ENCODE assay signal across 22 cellular contexts in the genomic region with DNA sequence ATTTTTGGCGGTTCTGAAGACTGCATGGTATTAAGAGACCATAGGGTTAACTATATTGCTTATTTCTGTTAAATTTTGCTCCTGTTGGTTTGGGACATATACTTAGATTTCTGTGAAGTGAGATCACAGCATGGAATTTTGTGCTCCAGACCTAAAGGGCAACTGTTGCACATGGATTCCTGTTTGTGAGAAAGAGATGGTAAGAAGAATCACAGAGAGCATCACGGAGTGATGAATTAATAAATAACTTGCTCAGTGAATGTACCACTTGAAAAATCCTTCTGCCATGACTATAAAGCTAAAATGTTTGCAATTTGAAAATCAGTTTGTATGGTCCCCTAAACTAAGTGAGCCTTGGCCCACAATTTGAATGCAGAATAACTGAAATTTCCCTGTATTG. TPM values are rescaled to one million over a fixed set of nuclear protein-coding genes. Genes with fewer than 3 reads are reported as not detected.
DNase-seq lines count a peak whose midpoint lies in the region; ATAC-seq and TF ChIP-seq lines count a peak whose summit lies in the region.
"Had no signal": no experiment of that assay in that cellular context is flagged by ENCODE, and none has a peak within 500 bp of the region (broad histone marks: within the 10 kb centered on the region; RNA-seq: fewer than 3 reads in every experiment).

No MANE protein-coding gene starts in this region.

- no peak for ATAC-seq in IMR-90 (ENCODE audit: low read depth)
- no peak for ATAC-seq in lower lobe of right lung
- ATAC-seq: GM12878 had no signal

- H3K56ac ChIP-seq in IMR-90 (ENCODE audit: extremely low read depth, insufficient read depth, low read length) = no peak overlapping the region

- H3K4me3 ChIP-seq in IMR-90 (ENCODE audit: insufficient read depth, low read depth, low read length) = no peak overlapping the region
- H3K4me3 ChIP-seq in dorsolateral prefrontal cortex = peak overlapping the region in 2 of 59 donors; percentile 4
- H3K4me3 ChIP-seq in mesenchymal stem cell (ENCODE audit: insufficient read depth in 1 of 2, low read depth in 1 of 2, low read length in 2 of 2) = no peak overlapping the region
- no peak overlapping the region for H3K4me3 ChIP-seq in lower lobe of right lung
- no peak overlapping the region for H3K4me3 ChIP-seq in effector memory CD4-positive, alpha-beta T cell (ENCODE audit: insufficient read depth, low read depth, low read length, poor library complexity, severe bottlenecking)
- H3K4me3 ChIP-seq: GM12878, GM23248, HAP-1, Peyer's patch, SJCRH30 had no signal

- dilution Hi-C loops in IMR-90 (cut with HindIII; ENCODE audit: low sequenced_read_pairs, unreplicated experiment) = no loop called here

- no peak overlapping the region for H2AFZ ChIP-seq in IMR-90 (replicated peaks; ENCODE audit: low read length, poor library complexity)
- H2AFZ ChIP-seq in mesenchymal stem cell (ENCODE audit: low read depth, low read length) = no peak overlapping the region
- H2AFZ ChIP-seq: GM23248 had no signal

- H3K9ac ChIP-seq in IMR-90 (ENCODE audit: low read depth, low read length) = no peak overlapping the region
- H3K9ac ChIP-seq in mesenchymal stem cell (ENCODE audit: low read length) = no peak overlapping the region
- H3K9ac ChIP-seq: GM23248 had no signal

- H3K79me1 ChIP-seq in IMR-90 (ENCODE audit: low read depth in 1 of 2, low read length in 2 of 2) (peaks cover 21 to 68% of the 10 kb centered on the region in 2 experiments; a peak in 3 of 4 replicates), mesenchymal stem cell (replicated peaks; ENCODE audit: low read length, poor library complexity, severe bottlenecking) (peaks cover 18% of the 10 kb centered on the region)

- H3K23ac ChIP-seq in IMR-90 (ENCODE audit: low read depth, low read length) (no peak overlapping the region), mesenchymal stem cell (ENCODE audit: low read length in 2 of 2) (no peak overlapping the region)

- H4K5ac ChIP-seq in IMR-90 (ENCODE audit: low read depth, low read length) = no peak overlapping the region

- no peak for TF ChIP-seq POLR2A in IMR-90 (IDR thresholded peaks at IDR 0.05; ENCODE audit: low read depth, low read length)

- H3K4ac ChIP-seq in IMR-90 (ENCODE audit: low read depth, low read length) (no peak overlapping the region), mesenchymal stem cell (ENCODE audit: low read depth in 1 of 2, low read length in 2 of 2) (no peak overlapping the region)

- H3K9me1 ChIP-seq in IMR-90 (ENCODE audit: insufficient read depth, low read length) = peaks cover 2% of the 10 kb centered on the region; the same call in 1 of the 2 replicates

- CTCF ChIA-PET in IMR-90 (lab: Yijun Ruan, JAX) = interaction anchor here (0.8 kb wide), 1 partner anchor 9 kb away, joined by 3 read pairs; no protein-coding TSS in a partner anchor

- H2BK12ac ChIP-seq in mesenchymal stem cell (ENCODE audit: low read length in 2 of 2) = no peak overlapping the region

- H3K27ac ChIP-seq in IMR-90 (ENCODE audit: insufficient read depth, low read length) (no peak overlapping the region), dorsolateral prefrontal cortex (peak overlapping the region in 36 of 59 donors; percentile 7 to 95 (median 44)), mesenchymal stem cell (ENCODE audit: low read length, poor library complexity, severe bottlenecking) (peak overlapping the region; percentile 57), lower lobe of right lung (no peak overlapping the region)
- H3K27ac ChIP-seq in effector memory CD4-positive, alpha-beta T cell (ENCODE audit: insufficient read depth, low read length, poor library complexity, severe bottlenecking) = no peak overlapping the region
- H3K27ac ChIP-seq: GM23248, Peyer's patch, SJCRH30 had no signal

- H3K4me2 ChIP-seq in IMR-90 (ENCODE audit: low read depth, low read length) (no peak overlapping the region), mesenchymal stem cell (ENCODE audit: low read length, poor library complexity, severe bottlenecking) (no peak overlapping the region)

- no peak overlapping the region for H2BK20ac ChIP-seq in IMR-90 (ENCODE audit: low read depth, low read length)

- no peak overlapping the region for H2AK9ac ChIP-seq in IMR-90 (replicated peaks; ENCODE audit: low read depth, low read length, poor library complexity)

- H2BK15ac ChIP-seq in IMR-90 (ENCODE audit: low read depth, low read length) (no peak overlapping the region), mesenchymal stem cell (ENCODE audit: low read depth, poor library complexity, severe bottlenecking) (no peak overlapping the region)

- H3K18ac ChIP-seq in IMR-90 (ENCODE audit: low read depth, low read length) = no peak overlapping the region
- no peak overlapping the region for H3K18ac ChIP-seq in mesenchymal stem cell (ENCODE audit: low read depth in 1 of 2, low read length in 2 of 2)

- BruUV-seq in IMR-90 (replicated peaks; lab: Mats Ljungman, UMichigan) = no TSS peak

- H3K4me1 ChIP-seq in IMR-90 (ENCODE audit: control insufficient read depth, insufficient read depth, low read length) (peaks cover 2% of the 10 kb centered on the region; the same call in 1 of the 2 replicates), mesenchymal stem cell (ENCODE audit: control insufficient read depth, insufficient read depth, low read depth, low read length) (peaks cover 3% of the 10 kb centered on the region), lower lobe of right lung (peaks cover 21% of the 10 kb centered on the region)
- H3K4me1 ChIP-seq in effector memory CD4-positive, alpha-beta T cell (ENCODE audit: control insufficient read depth, insufficient read depth, low read length, poor library complexity, severe bottlenecking) = peaks cover 9% of the 10 kb centered on the region
- H3K4me1 ChIP-seq: BE2C had no signal

- H4K91ac ChIP-seq in IMR-90 (ENCODE audit: insufficient read depth, low read depth, low read length) (no peak overlapping the region), mesenchymal stem cell (ENCODE audit: low read length) (no peak overlapping the region)

- H2AK5ac ChIP-seq in IMR-90 (ENCODE audit: low read depth, low read length) = no peak overlapping the region
- no peak overlapping the region for H2AK5ac ChIP-seq in mesenchymal stem cell (ENCODE audit: low read length, severe bottlenecking)

- no peaks in the 10 kb centered on the region for H3K27me3 ChIP-seq in IMR-90 (ENCODE audit: control insufficient read depth, insufficient read depth, low read length)
- no peaks in the 10 kb centered on the region for H3K27me3 ChIP-seq in dorsolateral prefrontal cortex
- no peaks in the 10 kb centered on the region for H3K27me3 ChIP-seq in mesenchymal stem cell (ENCODE audit: control insufficient read depth in 1 of 2, insufficient read depth in 1 of 2, low read length in 2 of 2)
- peaks cover 39% of the 10 kb centered on the region for H3K27me3 ChIP-seq in lower lobe of right lung (ENCODE audit: low read depth)
- no peaks in the 10 kb centered on the region for H3K27me3 ChIP-seq in effector memory CD4-positive, alpha-beta T cell (replicated peaks; ENCODE audit: control insufficient read depth, insufficient read depth, low read length, poor library complexity, severe bottlenecking)
- H3K27me3 ChIP-seq: BE2C, Peyer's patch, SJCRH30 had no signal

- H4K8ac ChIP-seq in IMR-90 (ENCODE audit: low read depth in 2 of 2, low read length in 2 of 2) (no peak overlapping the region), mesenchymal stem cell (ENCODE audit: low read length) (no peak overlapping the region)

- TF ChIP-seq RAD21 in IMR-90 (IDR thresholded peaks at IDR 0.05; ENCODE audit: low read length) = no peak

- no peak overlapping the region for H2BK120ac ChIP-seq in IMR-90 (ENCODE audit: low read depth, low read length)
- H2BK120ac ChIP-seq in mesenchymal stem cell (ENCODE audit: low read depth, low read length) = no peak overlapping the region

- peaks cover 27% of the 10 kb centered on the region for H3K36me3 ChIP-seq in IMR-90 (ENCODE audit: control insufficient read depth, insufficient read depth, low read length)
- peaks cover 0 to 17% of the 10 kb centered on the region in 2 experiments for H3K36me3 ChIP-seq in mesenchymal stem cell (ENCODE audit: control insufficient read depth in 1 of 2, insufficient read depth in 2 of 2, low read depth in 1 of 2, low read length in 2 of 2)
- H3K36me3 ChIP-seq in lower lobe of right lung = peaks cover 2% of the 10 kb centered on the region
- no peaks in the 10 kb centered on the region for H3K36me3 ChIP-seq in effector memory CD4-positive, alpha-beta T cell (ENCODE audit: control insufficient read depth, insufficient read depth, low read length)
- H3K36me3 ChIP-seq: Peyer's patch had no signal

- intact Hi-C loops in IMR-90 (cut with micrococcal nuclease) (no loop called here), dorsolateral prefrontal cortex (cut with DNase I) (no loop called here), lower lobe of right lung (cut with DNase I) (no loop called here)

- peak; percentile 33 for DNase-seq in Caki2 (ENCODE audit: low read depth)
- peak; percentile 20 for DNase-seq in IMR-90
- no peak for DNase-seq in dorsolateral prefrontal cortex
- no peak for DNase-seq in mesenchymal stem cell
- no peak for DNase-seq in HuH-7.5 (ENCODE audit: low spot score)
- no peak for DNase-seq in lower lobe of right lung
- no peak for DNase-seq in effector memory CD4-positive, alpha-beta T cell
- no peak for DNase-seq in KBM-7
- DNase-seq: BE2C, DMS79, GM23248, MM.1S, NCI-H1092 treated with DMSO at 0.1 percent for 48 hours, NCI-H1436 treated with DMSO at 0.1 percent for 48 hours, NCI-H1930, NCI-H345, NCI-H524, NCI-H774, Peyer's patch, SJCRH30 had no signal

- TF ChIP-seq CTCF in IMR-90 (conservative IDR thresholded peaks at IDR 0.05; ENCODE audit: low read depth, low read length) = no peak
- TF ChIP-seq CTCF in dorsolateral prefrontal cortex (IDR thresholded peaks at IDR 0.05 in 54 of 56, conservative IDR thresholded peaks at IDR 0.05 in 2 of 56; ENCODE audit: low read depth in 1 of 56, partially characterized antibody in 56 of 56) = no peak
- TF ChIP-seq CTCF in lower lobe of right lung (IDR thresholded peaks at IDR 0.05) = no peak

- POLR2A ChIA-PET in IMR-90 (lab: Charles Lee; ENCODE audit: unreplicated experiment) = no interaction called here

- H3K14ac ChIP-seq in IMR-90 (replicated peaks; ENCODE audit: low read depth, low read length) (no peak overlapping the region), mesenchymal stem cell (ENCODE audit: low read length in 2 of 2) (no peak overlapping the region)

- in situ Hi-C loops in Caki2 (cut with HindIII; ENCODE audit: low pct_unique_long_range_greater_than_20kb, low sequenced_read_pairs) = no loop called here
- in situ Hi-C loops in IMR-90 (cut with MboI; ENCODE audit: low sequenced_read_pairs) = no loop called here
- in situ Hi-C loops in KBM-7 (cut with MboI; ENCODE audit: low pct_unique_long_range_greater_than_20kb, low sequenced_read_pairs) = no loop called here

- WGBS in IMR-90 (ENCODE audit: extremely low coverage in 2 of 2, insufficient read length in 1 of 2), 2 experiments = no CpG with 5 or more reads among the region's 2 CpGs
- WGBS in mesenchymal stem cell = 100% methylated on average over 1 of the region's 2 CpGs

- peaks cover 45% of the 10 kb centered on the region; the same call in 1 of the 2 replicates for H4K20me1 ChIP-seq in IMR-90 (ENCODE audit: insufficient read depth, low read length)

- H3K9me3 ChIP-seq in IMR-90 (ENCODE audit: control insufficient read depth, insufficient read depth, low read length) (no peaks in the 10 kb centered on the region), mesenchymal stem cell (ENCODE audit: control insufficient read depth, low read length) (no peaks in the 10 kb centered on the region), lower lobe of right lung (no peaks in the 10 kb centered on the region)
- no peaks in the 10 kb centered on the region for H3K9me3 ChIP-seq in effector memory CD4-positive, alpha-beta T cell (ENCODE audit: control insufficient read depth, low read length)
- H3K9me3 ChIP-seq: BE2C, HAP-1, Peyer's patch, SJCRH30 had no signal

- H2BK5ac ChIP-seq in IMR-90 (ENCODE audit: low read depth, low read length, poor library complexity, severe bottlenecking) = no peak overlapping the region
- no peak overlapping the region for H2BK5ac ChIP-seq in mesenchymal stem cell (ENCODE audit: low read depth, low read length, poor library complexity, severe bottlenecking)

RNA-seq across cellular contexts. Expression of a gene that starts 4.5 kb away (rescaled TPM):
- 69.4 and 70.3 TPM in 2 replicates for total RNA-seq in Caki2 (2014; rRNA removed; shearing (Covaris generic); ENCODE audit: low replicate concordance)
- total RNA-seq in IMR-90 (2012; rRNA removed) (88.4 and 98.9 TPM in 2 replicates), dorsolateral prefrontal cortex (100 to 1,000 TPM in 47 of 120 experiments, 10 to 100 TPM in 73; 61.4 to 222 (median 91.8) TPM), lower lobe of right lung (10.4 TPM)
- 52.2 and 77.2 TPM in 2 replicates for polyA plus RNA-seq in IMR-90 (2012; rRNA removed)
- 30.9 and 42.1 TPM in 2 replicates for polyA plus RNA-seq in IMR-90 (2012; cell fraction: cytosol; rRNA removed)
- 15.8 and 49.8 TPM in 2 replicates for polyA plus RNA-seq in IMR-90 (2012; cell fraction: nucleus; rRNA removed; ENCODE audit: low replicate concordance)
- 93.9 TPM for polyA plus RNA-seq in mesenchymal stem cell (2013, experiment 1 of 2)
- 102 TPM for polyA plus RNA-seq in mesenchymal stem cell (2013, experiment 2 of 2)

Comparison
In these comparisons a context has a peak if more than half of its experiments do, and no peak if none do; other contexts are left out.
1. DNase-seq: peak in Caki2 (single experiment) and IMR-90 (single experiment); none in dorsolateral prefrontal cortex (0 of 10), mesenchymal stem cell (single experiment), HuH-7.5 (single experiment), lower lobe of right lung (single experiment), effector memory CD4-positive, alpha-beta T cell (0 of 3) and KBM-7 (single experiment).
2. H3K27ac ChIP-seq: peak in dorsolateral prefrontal cortex (36 of 59) and mesenchymal stem cell (single experiment); none in IMR-90 (single experiment), lower lobe of right lung (single experiment) and effector memory CD4-positive, alpha-beta T cell (single experiment).